13 cellular contexts compared by ENCODE assay signal in genomic region chr19:341386-342127, GRCh38. TPM values are rescaled to one million over a fixed set of nuclear protein-coding genes. Genes with fewer than 3 reads are reported as not detected.
A peak's percentile ranks its signal among the peaks of the same experiment; 100 is the strongest.
DNase-seq lines count a peak whose midpoint lies in the region; ATAC-seq and TF ChIP-seq lines count a peak whose summit lies in the region.
"Had no signal": no experiment of that assay in that cellular context is flagged by ENCODE, and none has a peak within 500 bp of the region (broad histone marks: within the 10 kb centered on the region; RNA-seq: fewer than 3 reads in every experiment).

No MANE protein-coding gene starts in this region.

- H3K36me3 ChIP-seq in iPS-20b (ENCODE audit: insufficient read depth, low read depth, low read length) (peaks cover 22% of the 10 kb centered on the region), spleen (peaks cover 0 to 7% (median 0%) of the 10 kb centered on the region in 6 donors), MG63 (peaks cover 22% of the 10 kb centered on the region)

- no peak for TF ChIP-seq POLR2A in spleen (IDR thresholded peaks at IDR 0.05)

- H3K9ac ChIP-seq in iPS-20b (ENCODE audit: low read depth, low read length) = no peak overlapping the region; the same call in 1 of the 2 replicates

- no peak for ATAC-seq in activated B cell treated with CpG ODN at 0.5 μM for 24 hours (ENCODE audit: low read depth)

- intact Hi-C loops in activated B cell treated with CpG ODN at 0.5 μM for 24 hours (cut with micrococcal nuclease) = loop anchor here (10.0 kb wide), 1 partner anchor 163 kb away; the partner anchor contains the start of gene TPGS1
- intact Hi-C loops in spleen (cut with DNase I; ENCODE audit: low total_unique reads) = no loop called here

- peaks cover 36% of the 10 kb centered on the region for H3K36me3 Mint-ChIP-seq in T-helper 2 cell treated with Interferon-gamma antibody and Interleukin-4, amounts not matched to agents 5 μg/mL and 100 μg/mL, for 36 hours (ENCODE audit: low read depth)
- H3K36me3 Mint-ChIP-seq in activated B cell treated with CpG ODN at 0.5 μM for 24 hours (ENCODE audit: low read depth) = peaks cover 25% of the 10 kb centered on the region

- H3K27me3 Mint-ChIP-seq in T-helper 2 cell treated with Interferon-gamma antibody and Interleukin-4, amounts not matched to agents 5 μg/mL and 100 μg/mL, for 36 hours (ENCODE audit: low read depth) = peaks cover 9% of the 10 kb centered on the region
- no peaks in the 10 kb centered on the region for H3K27me3 Mint-ChIP-seq in activated B cell treated with CpG ODN at 0.5 μM for 24 hours

- TF ChIP-seq CTCF in activated B cell treated with CpG ODN at 0.5 μM for 24 hours (IDR thresholded peaks at IDR 0.05) = no peak
- TF ChIP-seq CTCF in spleen (IDR thresholded peaks at IDR 0.05 in 8 of 11, conservative IDR thresholded peaks at IDR 0.05 in 3 of 11) = no peak

- CTCF ChIA-PET in activated B cell treated with CpG ODN at 0.5 μM for 24 hours (lab: Charles Lee) = no interaction called here

- H3K4me3 ChIP-seq in iPS-20b (ENCODE audit: low read length) = peak overlapping the region; percentile 83
- peak overlapping the region in 2 of 8 donors; percentile 72 to 95 for H3K4me3 ChIP-seq in spleen
- H3K4me3 ChIP-seq in MG63 = no peak overlapping the region

- no peak for DNase-seq in T-helper 2 cell treated with Interferon-gamma antibody and Interleukin-4, amounts not matched to agents 5 μg/mL and 100 μg/mL, for 36 hours (ENCODE audit: low spot score)
- no peak for DNase-seq in T-helper 2 cell
- no peak for DNase-seq in activated B cell treated with CpG ODN at 0.5 μM for 24 hours
- DNase-seq in spleen = peak; percentile 64
- no peak for DNase-seq in MG63
- no peak for DNase-seq in UCSD-AML1 (lab: John Stamatoyannopoulos, UW; ENCODE audit: unreplicated experiment)
- DNase-seq in DMS53 treated with DMSO at 0.1 percent for 48 hours (lab: John Stamatoyannopoulos, UW; ENCODE audit: unreplicated experiment) = no peak
- DNase-seq: central memory CD4-positive, alpha-beta T cell; GDM1; MM.1S; NCI-H510A had no signal

- H3K27me3 ChIP-seq in iPS-20b (ENCODE audit: insufficient read depth, low read length) (peaks cover 13% of the 10 kb centered on the region), spleen (replicated peaks in 1 of 7) (peaks cover 0 to 11% (median 0%) of the 10 kb centered on the region in 7 donors), MG63 (no peaks in the 10 kb centered on the region)

- peak overlapping the region; percentile 58 for H3K27ac Mint-ChIP-seq in T-helper 2 cell treated with Interferon-gamma antibody and Interleukin-4, amounts not matched to agents 5 μg/mL and 100 μg/mL, for 36 hours
- H3K27ac Mint-ChIP-seq in activated B cell treated with CpG ODN at 0.5 μM for 24 hours = no peak overlapping the region
- H3K27ac Mint-ChIP-seq: stimulated activated naive CD8-positive, alpha-beta T cell treated with anti-CD3 and anti-CD28 coated beads, Interleukin-15, Interleukin-2, amounts not matched to agents 100 ng/mL and 50 ng/mL, for 24 hours had no signal

- H3K9me3 Mint-ChIP-seq in T-helper 2 cell treated with Interferon-gamma antibody and Interleukin-4, amounts not matched to agents 5 μg/mL and 100 μg/mL, for 36 hours = no peaks in the 10 kb centered on the region
- H3K9me3 Mint-ChIP-seq in activated B cell treated with CpG ODN at 0.5 μM for 24 hours = no peaks in the 10 kb centered on the region

- H3K4me1 Mint-ChIP-seq in T-helper 2 cell treated with Interferon-gamma antibody and Interleukin-4, amounts not matched to agents 5 μg/mL and 100 μg/mL, for 36 hours (ENCODE audit: low read depth) = peaks cover 42% of the 10 kb centered on the region
- H3K4me1 Mint-ChIP-seq in activated B cell treated with CpG ODN at 0.5 μM for 24 hours = peaks cover 54% of the 10 kb centered on the region

- H3K27ac ChIP-seq in iPS-20b (ENCODE audit: low read length) (no peak overlapping the region), spleen (peak overlapping the region in 5 of 8 donors; percentile 4 to 87 (median 84))

- 73 to 87% (median 77%) methylated on average over 12 of the region's 12 CpGs for WGBS in spleen, 5 donors

- peak overlapping the region; percentile 44 for H3K4me3 Mint-ChIP-seq in T-helper 2 cell treated with Interferon-gamma antibody and Interleukin-4, amounts not matched to agents 5 μg/mL and 100 μg/mL, for 36 hours
- H3K4me3 Mint-ChIP-seq in activated B cell treated with CpG ODN at 0.5 μM for 24 hours = peak overlapping the region; percentile 46

- POLR2A ChIA-PET in activated B cell treated with CpG ODN at 0.5 μM for 24 hours (lab: Charles Lee) = no interaction called here

- no peaks in the 10 kb centered on the region for H3K9me3 ChIP-seq in iPS-20b (ENCODE audit: insufficient read depth, low read depth, low read length)
- no peaks in the 10 kb centered on the region for H3K9me3 ChIP-seq in spleen
- no peaks in the 10 kb centered on the region for H3K9me3 ChIP-seq in MG63

- H3K4me1 ChIP-seq in iPS-20b (ENCODE audit: insufficient read depth, low read length) (peaks cover 10% of the 10 kb centered on the region), spleen (peaks cover 20 to 67% (median 62%) of the 10 kb centered on the region in 6 donors)

RNA-seq across cellular contexts. Expression of gene MIER2, which starts 3.0 kb away (rescaled TPM):
- total RNA-seq in activated B cell treated with CpG ODN at 0.5 μM for 24 hours (14.6 and 15.0 TPM in 2 replicates), spleen (10 to 100 TPM; 26.8 to 66.5 (median 30.1) TPM)
- polyA plus RNA-seq in spleen = 10 to 100 TPM; 19.2 to 47.2 (median 31.3) TPM
- total RNA-seq in MG63 (2014; rRNA removed; shearing (Covaris generic); ENCODE audit: low replicate concordance) = 3.5 and 3.6 TPM in 2 replicates

RNA-seq across cellular contexts. Expression of gene PLPP2, which starts 50.4 kb away (rescaled TPM):
- total RNA-seq in activated B cell treated with CpG ODN at 0.5 μM for 24 hours (0.29 and 0.32 TPM in 2 replicates), spleen (10 to 100 TPM in 1 of 7 donors, 1 to 10 TPM in 6; 1.8 to 27.7 (median 4.7) TPM)
- polyA plus RNA-seq in spleen = 1 to 10 TPM; 1.2 to 6.2 (median 2.3) TPM
- 8.3 and 22.0 TPM in 2 replicates for total RNA-seq in MG63 (2014; rRNA removed; shearing (Covaris generic); ENCODE audit: low replicate concordance)
